ENCODE assay signal across 1 cellular context in the genomic region with DNA sequence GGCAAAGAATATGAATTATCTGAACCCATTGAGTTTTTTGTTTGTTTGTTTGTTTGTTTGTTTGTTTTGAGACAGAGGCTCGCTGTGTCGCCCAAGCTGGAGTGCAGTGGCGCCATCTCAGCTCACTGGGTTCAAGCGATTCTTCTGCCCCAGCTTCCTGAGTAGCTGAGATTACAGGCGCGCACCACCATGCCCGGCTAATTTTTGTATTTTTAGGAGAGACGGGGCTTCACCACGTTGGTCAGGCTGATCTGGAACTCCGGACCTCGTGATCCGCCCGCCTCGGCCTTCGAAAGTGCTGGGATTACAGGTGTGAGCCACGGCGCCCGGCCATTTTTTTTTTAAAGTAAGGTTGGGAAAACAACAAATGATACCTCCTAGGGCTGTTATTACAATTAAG.
TF ChIP-seq lines count a peak whose summit lies in the region.

No MANE protein-coding gene starts in this region.

TF ChIP-seq in endothelial cell of umbilical vein, 7 proteins besides CTCF, POLR2A, EP300 and RAD21 (continued from another document):
- no peak for TF ChIP-seq EZH2 (IDR thresholded peaks at IDR 0.05; ENCODE audit: borderline replicate concordance, low read depth, low read length, severe bottlenecking)
- no peak for TF ChIP-seq POLR2AphosphoS5 (IDR thresholded peaks at IDR 0.05; ENCODE audit: insufficient read depth, low read depth, low read length)
- TF ChIP-seq GATA2 (IDR thresholded peaks at IDR 0.05; ENCODE audit: insufficient read depth, insufficient read length, low read depth, low read length): no peak
- no peak for TF ChIP-seq FOS (IDR thresholded peaks at IDR 0.05; ENCODE audit: borderline replicate concordance, insufficient read depth, low read length)
